8 cellular contexts compared by ENCODE assay signal in the genomic region with DNA sequence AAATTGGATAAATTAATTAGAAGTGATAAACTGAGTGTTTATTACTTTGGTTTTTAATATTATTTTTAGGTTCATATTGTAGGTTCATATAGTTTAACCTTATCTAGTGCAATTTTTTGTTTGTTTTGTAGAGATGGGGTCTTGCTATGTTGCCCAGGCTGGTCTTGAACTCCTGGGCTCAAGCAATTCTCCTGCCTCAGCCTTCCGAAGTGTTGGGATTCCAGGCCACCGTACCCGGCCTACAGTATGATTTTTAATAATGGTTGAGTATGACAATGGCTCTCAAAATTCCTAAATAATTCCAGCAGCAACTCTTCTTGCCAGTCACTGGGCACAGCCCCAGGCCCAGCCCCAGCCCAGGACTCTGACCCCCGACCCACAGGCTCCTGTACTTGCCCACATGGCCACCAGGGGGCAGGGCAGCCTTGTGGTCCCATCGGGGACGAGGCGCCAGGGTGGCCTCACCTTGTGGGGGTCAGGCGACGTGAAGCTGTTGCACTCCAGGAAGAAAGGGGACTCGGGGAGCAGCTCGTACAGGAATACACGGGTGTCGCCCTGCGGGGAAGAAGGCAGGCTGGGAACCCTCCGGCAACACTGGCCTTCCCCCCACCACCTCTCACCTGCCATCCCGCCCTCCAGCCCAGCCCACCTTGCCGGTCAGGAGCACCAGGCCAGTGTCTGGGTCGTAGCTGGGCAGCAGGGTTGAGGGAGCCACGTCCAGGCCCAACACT. TPM values are rescaled to one million over a fixed set of nuclear protein-coding genes. Genes with fewer than 3 reads are reported as not detected.
DNase-seq lines count a peak whose midpoint lies in the region; ATAC-seq and TF ChIP-seq lines count a peak whose summit lies in the region.

No MANE protein-coding gene starts in this region.

- no peaks in the 10 kb centered on the region for H3K27me3 Mint-ChIP-seq in HFFc6 (ENCODE audit: insufficient read depth)
- no peaks in the 10 kb centered on the region for H3K27me3 Mint-ChIP-seq in memory B cell

- H3K4me1 Mint-ChIP-seq in HFFc6 (ENCODE audit: low read depth) (peaks cover under 1% of the 10 kb centered on the region; the same call in 1 of the 2 replicates), memory B cell (peaks cover 21% of the 10 kb centered on the region)

- DNase-seq in AG09319 (ENCODE audit: extremely low read depth, low read depth) = no peak
- no peak for DNase-seq in HFFc6
- peak; percentile 78 for DNase-seq in activated CD4-positive, CD25-positive, alpha-beta regulatory T cell treated with anti-CD3 and anti-CD28 coated beads, Interleukin-2, amount 50 U/mL, for 72 hours
- peak; percentile 56 for DNase-seq in cerebellar cortex (ENCODE audit: low spot score)
- DNase-seq in memory B cell (ENCODE audit: low spot score in 2 of 2) = peak; percentile 68 to 79
- DNase-seq in stimulated activated CD8-positive, alpha-beta memory T cell treated with anti-CD3 and anti-CD28 coated beads, Interleukin-4, amount 100 ng/mL, for 48 hours = peak; percentile 86
- no peak for DNase-seq in NCI-H2029 (lab: John Stamatoyannopoulos, UW)

- TF ChIP-seq CTCF in AG09319 (IDR thresholded peaks at IDR 0.05; ENCODE audit: low read depth, low read length) (peak; percentile 91), HFFc6 (IDR thresholded peaks at IDR 0.05) (peak; percentile 100)

- no peaks in the 10 kb centered on the region for H3K9me3 Mint-ChIP-seq in HFFc6
- H3K9me3 Mint-ChIP-seq in memory B cell = no peaks in the 10 kb centered on the region

- H3K4me3 Mint-ChIP-seq in HFFc6 = no peak overlapping the region
- H3K4me3 Mint-ChIP-seq in memory B cell = no peak overlapping the region

- ATAC-seq in memory B cell (ENCODE audit: low read depth) (peak; percentile 76), GM18502 (IDR thresholded peaks at IDR 0.05; ENCODE audit: poor library complexity, unreplicated experiment) (no peak)

- H3K27ac Mint-ChIP-seq in HFFc6 (no peak overlapping the region), memory B cell (no peak overlapping the region)

- H3K36me3 Mint-ChIP-seq in HFFc6 (ENCODE audit: low read depth) (no peaks in the 10 kb centered on the region), memory B cell (peaks cover 23% of the 10 kb centered on the region)

RNA-seq across cellular contexts. Expression of a gene that starts 7.9 kb away (rescaled TPM):
- 10 to 100 TPM; 44.9 to 50.8 (median 46.1) TPM for total RNA-seq in HFFc6 (2021; fragmentation: NEBNext Ultra II Directional; extraction: Animal tissue kit (Norgen Biotek cat#: 25700))

RNA-seq across cellular contexts. Expression of a gene that starts 12.7 kb away (rescaled TPM):
- 100 to 1,000 TPM in 4 of 6 experiments, 10 to 100 TPM in 2; 92.0 to 131 (median 103) TPM for total RNA-seq in HFFc6 (2021; fragmentation: NEBNext Ultra II Directional; extraction: Animal tissue kit (Norgen Biotek cat#: 25700))

RNA-seq across cellular contexts. Expression of a gene that starts 43.1 kb away (rescaled TPM):
- 10 to 100 TPM; 21.9 to 26.0 (median 23.5) TPM for total RNA-seq in HFFc6 (2021; fragmentation: NEBNext Ultra II Directional; extraction: Animal tissue kit (Norgen Biotek cat#: 25700))

RNA-seq across cellular contexts. Expression of a gene that starts 57.4 kb away (rescaled TPM):
- total RNA-seq in HFFc6 (2021; fragmentation: NEBNext Ultra II Directional; extraction: Animal tissue kit (Norgen Biotek cat#: 25700)) = 10 to 100 TPM; 12.1 to 20.9 (median 17.2) TPM

Comparison
In these comparisons a context has a peak if more than half of its experiments do, and no peak if none do; other contexts are left out.
1. DNase-seq: peak in activated CD4-positive, CD25-positive, alpha-beta regulatory T cell treated with anti-CD3 and anti-CD28 coated beads, Interleukin-2, amount 50 U/mL, for 72 hours (single experiment), cerebellar cortex (single experiment), memory B cell (2 of 2) and stimulated activated CD8-positive, alpha-beta memory T cell treated with anti-CD3 and anti-CD28 coated beads, Interleukin-4, amount 100 ng/mL, for 48 hours (single experiment); none in AG09319 (single experiment), HFFc6 (single experiment) and NCI-H2029 (single experiment).